ENCODE assay signal across 8 cellular contexts in the genomic region with DNA sequence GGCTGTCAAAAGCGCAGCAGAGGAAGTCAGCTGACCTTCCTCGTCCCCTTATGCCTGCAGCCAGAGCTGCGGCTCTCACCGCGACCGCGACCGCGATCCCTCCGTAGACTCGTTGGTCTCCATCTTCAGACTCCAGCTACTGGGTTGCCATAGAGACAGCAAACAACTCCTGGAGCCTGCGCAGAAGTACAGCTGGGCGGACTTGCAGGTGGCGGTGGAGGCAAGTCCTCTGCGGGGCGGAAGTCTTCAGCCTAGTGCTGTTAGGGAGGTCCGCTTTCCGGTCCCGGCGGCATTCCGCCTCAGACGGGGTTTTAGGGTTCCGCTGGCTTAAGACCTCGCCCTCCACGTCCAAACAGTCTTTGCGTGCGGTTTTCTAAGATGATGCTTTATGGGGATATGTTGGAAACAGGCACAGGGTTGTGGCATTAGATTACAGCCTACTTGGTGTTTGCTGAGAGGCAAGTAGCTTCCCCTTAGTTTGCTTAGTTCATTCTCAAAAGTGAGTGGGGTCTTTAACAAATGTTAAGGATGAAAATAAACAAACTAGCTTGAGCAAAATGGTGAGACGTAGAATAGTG. TPM values are rescaled to one million over a fixed set of nuclear protein-coding genes. Genes with fewer than 3 reads are reported as not detected.
DNase-seq lines count a peak whose midpoint lies in the region; ATAC-seq and TF ChIP-seq lines count a peak whose summit lies in the region.

A gene with protein sequence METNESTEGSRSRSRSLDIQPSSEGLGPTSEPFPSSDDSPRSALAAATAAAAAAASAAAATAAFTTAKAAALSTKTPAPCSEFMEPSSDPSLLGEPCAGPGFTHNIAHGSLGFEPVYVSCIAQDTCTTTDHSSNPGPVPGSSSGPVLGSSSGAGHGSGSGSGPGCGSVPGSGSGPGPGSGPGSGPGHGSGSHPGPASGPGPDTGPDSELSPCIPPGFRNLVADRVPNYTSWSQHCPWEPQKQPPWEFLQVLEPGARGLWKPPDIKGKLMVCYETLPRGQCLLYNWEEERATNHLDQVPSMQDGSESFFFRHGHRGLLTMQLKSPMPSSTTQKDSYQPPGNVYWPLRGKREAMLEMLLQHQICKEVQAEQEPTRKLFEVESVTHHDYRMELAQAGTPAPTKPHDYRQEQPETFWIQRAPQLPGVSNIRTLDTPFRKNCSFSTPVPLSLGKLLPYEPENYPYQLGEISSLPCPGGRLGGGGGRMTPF (minus strand): TSS at position 238 of the 578 bp plus-strand sequence. CDS start 115 bp downstream, at position 123.

- H3K27me3 ChIP-seq in ascending aorta (no peaks in the 10 kb centered on the region), vagina (no peaks in the 10 kb centered on the region)

- H3K9me3 ChIP-seq in T-helper 17 cell (ENCODE audit: control insufficient read depth, low read length, poor library complexity, severe bottlenecking) (no peaks in the 10 kb centered on the region), ascending aorta (no peaks in the 10 kb centered on the region), vagina (no peaks in the 10 kb centered on the region)

- TF ChIP-seq CTCF in GM13976 (IDR thresholded peaks at IDR 0.05; ENCODE audit: borderline replicate concordance, control extremely low read depth, extremely low read depth, insufficient read depth, missing control alignments), result no peak
- TF ChIP-seq CTCF in ascending aorta (IDR thresholded peaks at IDR 0.05), result no peak
- no peak for TF ChIP-seq CTCF in vagina (IDR thresholded peaks at IDR 0.05)

- peak; percentile 94 for DNase-seq in GM13976 (ENCODE audit: low spot score)
- DNase-seq in NCI-H1436 treated with DMSO at 0.1 percent for 48 hours (lab: John Stamatoyannopoulos, UW), result peak; percentile 86
- peak; percentile 84 to 95 (median 92) for DNase-seq in T-helper 17 cell
- DNase-seq in ascending aorta (ENCODE audit: low spot score in 2 of 2), result peak; percentile 90 to 98
- DNase-seq in hepatic stellate cell (ENCODE audit: low spot score), result peak; percentile 98
- peak; percentile 96 for DNase-seq in putamen (ENCODE audit: low spot score)
- DNase-seq in vagina (ENCODE audit: extremely low spot score in 2 of 2), result peak in 1 of 2 donors; percentile 96

- no peaks in the 10 kb centered on the region for H3K27me3 Mint-ChIP-seq in T-helper 17 cell

- H3K4me1 Mint-ChIP-seq in T-helper 17 cell, result peaks cover 23% of the 10 kb centered on the region

- H3K36me3 ChIP-seq in ascending aorta, result peaks cover 15 to 27% of the 10 kb centered on the region in 2 donors
- H3K36me3 ChIP-seq in vagina, result peaks cover 0 to 5% of the 10 kb centered on the region in 2 donors

- ATAC-seq in HG02852 (IDR thresholded peaks at IDR 0.05; ENCODE audit: unreplicated experiment) (peak; percentile 62), T-helper 17 cell (peak; percentile 69)

- in situ Hi-C loops in GM13976 (cut with MboI; ENCODE audit: low sequenced_read_pairs, unreplicated experiment), result no loop called here

- peak within 1 kb of the TSS; percentile 94 for H3K27ac Mint-ChIP-seq in T-helper 17 cell

- H3K4me1 ChIP-seq in ascending aorta, result peaks cover 8 to 27% of the 10 kb centered on the region in 2 donors
- peaks cover 24% of the 10 kb centered on the region for H3K4me1 ChIP-seq in vagina

- H3K4me3 ChIP-seq in ascending aorta, result peak within 1 kb of the TSS; percentile 56 to 63
- H3K4me3 ChIP-seq in vagina, result peak within 1 kb of the TSS; percentile 47 to 65

- H3K4me3 Mint-ChIP-seq in T-helper 17 cell, result peak within 1 kb of the TSS; percentile 89

- intact Hi-C loops in ascending aorta (cut with DNase I), result loop anchor here (1.0 to 10.0 kb wide), 3 partner anchors 19 to 223 kb away; a partner anchor contains a TSS
- intact Hi-C loops in vagina (cut with DNase I), result loop anchor here (10.0 kb wide), 1 partner anchor 157 kb away; a partner anchor contains a TSS

- no peaks in the 10 kb centered on the region for H3K36me3 Mint-ChIP-seq in T-helper 17 cell (ENCODE audit: low read depth)

- H3K27ac ChIP-seq in ascending aorta (peak within 1 kb of the TSS; percentile 92 to 96), vagina (peak within 1 kb of the TSS; percentile 70)

- TF ChIP-seq POLR2A in vagina (IDR thresholded peaks at IDR 0.05), result no peak

RNA-seq across cellular contexts. Expression of the gene that starts here (rescaled TPM):
- total RNA-seq in T-helper 17 cell (under 1 TPM; 0.81 to 0.97 TPM), ascending aorta (not detected), vagina (not detected)

Comparison
In these comparisons a context has a peak if more than half of its experiments do, and no peak if none do; other contexts are left out.
1. Peak in DNase-seq and ATAC-seq in T-helper 17 cell; RNA of the gene not detected or under 1 TPM.
2. Peak in DNase-seq, H3K4me3 ChIP-seq and H3K27ac ChIP-seq in ascending aorta; RNA of the gene not detected or under 1 TPM.